In the genomic region with DNA sequence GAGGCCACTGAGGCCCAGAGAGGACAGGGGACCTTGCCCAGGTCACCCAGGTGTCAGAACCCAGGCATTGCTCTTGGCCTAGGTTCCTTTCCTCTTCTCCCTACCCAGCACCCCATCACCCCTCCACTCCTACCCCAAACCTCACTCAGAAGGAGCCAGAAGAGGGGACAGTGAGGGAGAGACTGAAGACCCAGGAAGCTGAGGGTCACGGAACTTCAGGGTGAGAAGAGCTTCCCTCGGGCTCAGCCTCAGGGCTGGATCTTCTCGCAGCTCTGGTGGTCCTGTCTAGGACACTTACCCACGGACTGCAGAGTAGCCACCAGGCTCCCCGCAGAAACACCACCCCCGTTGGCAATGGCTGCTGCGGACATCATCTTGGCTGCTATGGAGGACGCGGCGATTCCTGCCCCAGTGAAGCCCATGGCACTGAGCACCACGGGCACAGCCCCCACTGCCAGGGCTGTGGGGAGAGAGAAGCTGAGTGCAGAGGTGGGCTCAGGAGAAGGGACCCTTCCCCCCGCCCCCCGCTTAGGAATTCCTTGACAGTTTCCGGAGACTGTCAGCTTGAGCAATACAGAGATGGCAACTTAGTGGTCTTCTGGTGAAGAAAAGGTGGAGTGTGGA, we compare ENCODE assay signal across 8 cellular contexts. TPM values are rescaled to one million over a fixed set of nuclear protein-coding genes. Genes with fewer than 3 reads are reported as not detected.
DNase-seq lines count a peak whose midpoint lies in the region; ATAC-seq, FAIRE-seq and TF ChIP-seq lines count a peak whose summit lies in the region.

No MANE protein-coding gene starts in this region.

- no peak overlapping the region for H3K27ac ChIP-seq in A549
- no peak overlapping the region for H3K27ac ChIP-seq in mesodermal cell (ENCODE audit: low read depth, low read length, severe bottlenecking)

- no peaks in the 10 kb centered on the region for H3K9me3 ChIP-seq in A549
- no peaks in the 10 kb centered on the region for H3K9me3 ChIP-seq in mesodermal cell (ENCODE audit: control insufficient read depth, low read length)

- POLR2A ChIA-PET in A549 (lab: Yijun Ruan, JAX), result interaction anchor here (1.4 kb wide), 1 partner anchor 47 kb away, joined by 3 read pairs; a partner anchor contains a TSS

- no peaks in the 10 kb centered on the region for H3K36me3 ChIP-seq in mesodermal cell (ENCODE audit: control insufficient read depth, insufficient read depth, low read length)

- CTCF ChIA-PET in A549 (lab: Yijun Ruan, JAX), result interaction anchor here (0.8 to 3.0 kb wide), 9 partner anchors 9 to 189 kb away, joined by 3 to 19 read pairs (median 5); no protein-coding TSS in a partner anchor

- no peak for ATAC-seq in A549
- ATAC-seq in HG03196 (IDR thresholded peaks at IDR 0.05; ENCODE audit: unreplicated experiment), result no peak
- no peak for ATAC-seq in GM19455 (IDR thresholded peaks at IDR 0.05; ENCODE audit: unreplicated experiment)

- TF ChIP-seq CTCF in A549 (IDR thresholded peaks at IDR 0.05), result no peak
- TF ChIP-seq CTCF in GM12875 (IDR thresholded peaks at IDR 0.05; ENCODE audit: borderline replicate concordance, insufficient read depth, low read depth, low read length), result no peak
- TF ChIP-seq CTCF in astrocyte of the cerebellum (IDR thresholded peaks at IDR 0.05; ENCODE audit: low read depth, low read length, missing control alignments), result no peak

- DNase-seq in A549 (ENCODE audit: low read depth in 1 of 2, low spot score in 1 of 2) (no peak), astrocyte of the cerebellum (ENCODE audit: low read depth) (no peak), COR-L47 (lab: John Stamatoyannopoulos, UW) (no peak), NCI-H526 (lab: John Stamatoyannopoulos, UW) (no peak)

- in situ Hi-C loops in astrocyte of the cerebellum (cut with HindIII; ENCODE audit: low sequenced_read_pairs), result no loop called here

- 93% methylated on average over 11 of the region's 14 CpGs for WGBS in A549 (ENCODE audit: missing lambda C conversion rate)
- WGBS in mesodermal cell (ENCODE audit: insufficient coverage in 2 of 2), 2 experiments, result 85 to 87% methylated on average over 13 to 14 of the region's 14 CpGs

- no peak for TF ChIP-seq RAD21 in A549 (conservative IDR thresholded peaks at IDR 0.05 in 1 of 2, IDR thresholded peaks at IDR 0.05 in 1 of 2)

- no peak for FAIRE-seq in A549 (lab: Jason Lieb, UNC)

- no peak overlapping the region for H3K4me3 ChIP-seq in A549
- peak overlapping the region; percentile 68 for H3K4me3 ChIP-seq in GM12875 (ENCODE audit: low read depth, low read length)
- H3K4me3 ChIP-seq in astrocyte of the cerebellum (ENCODE audit: low read depth, low read length), result peak overlapping the region; percentile 57
- H3K4me3 ChIP-seq in mesodermal cell (ENCODE audit: extremely low read depth, insufficient read depth, low read length, poor library complexity, severe bottlenecking), result peak overlapping the region; percentile 47

- peak overlapping the region; percentile 94; the same call in 1 of the 3 replicates for H3K4me2 ChIP-seq in A549

- TF ChIP-seq POLR2A in A549 (IDR thresholded peaks at IDR 0.05; ENCODE audit: low read length), result no peak

- no peak for TF ChIP-seq EP300 in A549 (IDR thresholded peaks at IDR 0.05)

- H3K4me1 ChIP-seq in A549 (peaks cover 4% of the 10 kb centered on the region; the same call in 2 of the 3 replicates), mesodermal cell (ENCODE audit: control insufficient read depth, insufficient read depth, low read length, poor library complexity, severe bottlenecking) (no peaks in the 10 kb centered on the region)

TF ChIP-seq in A549, 52 proteins besides CTCF, POLR2A, EP300 and RAD21:
- TF ChIP-seq, protein P1, sequence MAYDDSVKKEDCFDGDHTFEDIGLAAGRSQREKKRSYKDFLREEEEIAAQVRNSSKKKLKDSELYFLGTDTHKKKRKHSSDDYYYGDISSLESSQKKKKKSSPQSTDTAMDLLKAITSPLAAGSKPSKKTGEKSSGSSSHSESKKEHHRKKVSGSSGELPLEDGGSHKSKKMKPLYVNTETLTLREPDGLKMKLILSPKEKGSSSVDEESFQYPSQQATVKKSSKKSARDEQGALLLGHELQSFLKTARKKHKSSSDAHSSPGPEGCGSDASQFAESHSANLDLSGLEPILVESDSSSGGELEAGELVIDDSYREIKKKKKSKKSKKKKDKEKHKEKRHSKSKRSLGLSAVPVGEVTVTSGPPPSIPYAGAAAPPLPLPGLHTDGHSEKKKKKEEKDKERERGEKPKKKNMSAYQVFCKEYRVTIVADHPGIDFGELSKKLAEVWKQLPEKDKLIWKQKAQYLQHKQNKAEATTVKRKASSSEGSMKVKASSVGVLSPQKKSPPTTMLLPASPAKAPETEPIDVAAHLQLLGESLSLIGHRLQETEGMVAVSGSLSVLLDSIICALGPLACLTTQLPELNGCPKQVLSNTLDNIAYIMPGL (CRISPR knock-in tag; IDR thresholded peaks at IDR 0.05; ENCODE audit: borderline replicate concordance), result no peak
- TF ChIP-seq NPAS2 (CRISPR knock-in tag; IDR thresholded peaks at IDR 0.05; ENCODE audit: borderline replicate concordance) (no peak), CEBPB (IDR thresholded peaks at IDR 0.05) (no peak), HOXB13 (CRISPR knock-in tag; IDR thresholded peaks at IDR 0.05; ENCODE audit: low read depth) (no peak), FOXS1 (CRISPR knock-in tag; IDR thresholded peaks at IDR 0.05) (no peak), RARB (CRISPR knock-in tag; IDR thresholded peaks at IDR 0.05) (no peak)
- TF ChIP-seq, protein P2, sequence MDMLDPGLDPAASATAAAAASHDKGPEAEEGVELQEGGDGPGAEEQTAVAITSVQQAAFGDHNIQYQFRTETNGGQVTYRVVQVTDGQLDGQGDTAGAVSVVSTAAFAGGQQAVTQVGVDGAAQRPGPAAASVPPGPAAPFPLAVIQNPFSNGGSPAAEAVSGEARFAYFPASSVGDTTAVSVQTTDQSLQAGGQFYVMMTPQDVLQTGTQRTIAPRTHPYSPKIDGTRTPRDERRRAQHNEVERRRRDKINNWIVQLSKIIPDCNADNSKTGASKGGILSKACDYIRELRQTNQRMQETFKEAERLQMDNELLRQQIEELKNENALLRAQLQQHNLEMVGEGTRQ (IDR thresholded peaks at IDR 0.05), result no peak
TF ChIP-seq in A549: peak in this region for 0.

RNA-seq across cellular contexts. Expression of a gene that starts 1.1 kb away (rescaled TPM):
- polyA plus RNA-seq in A549 (2011; rRNA removed), result 20.3 and 26.9 TPM in 2 replicates
- polyA plus RNA-seq in A549 (2012; cell fraction: cytosol; rRNA removed), result 64.6 and 67.6 TPM in 2 replicates
- 35.4 and 56.9 TPM in 2 replicates for polyA plus RNA-seq in A549 (2012; cell fraction: nucleus; rRNA removed)
- polyA plus RNA-seq in A549 (2017; fragmentation: RNase III; extraction: RNeasy Plus Mini Kit Qiagen cat#74134 plus additional on column Dnase treatment), result 58.0 to 69.2 TPM (median 64.4 TPM) in 3 replicates
- polyA minus RNA-seq in A549 (2011; rRNA and poly(A)+ RNA removed), result 4.5 and 5.7 TPM in 2 replicates
- polyA plus RNA-seq in mesodermal cell (2013, experiment 1 of 2), result 71.1 TPM
- polyA plus RNA-seq in mesodermal cell (2013, experiment 2 of 2), result 67.9 TPM

RNA-seq across cellular contexts. Expression of a gene that starts 17.8 kb away (rescaled TPM):
- polyA plus RNA-seq in A549 (2011; rRNA removed) (1.3 and 2.2 TPM in 2 replicates), A549 (2017; fragmentation: RNase III; extraction: RNeasy Plus Mini Kit Qiagen cat#74134 plus additional on column Dnase treatment) (0.76 to 0.90 TPM (median 0.76 TPM) in 3 replicates)
- polyA plus RNA-seq in A549 (2012; cell fraction: cytosol; rRNA removed), result 1.4 and 1.9 TPM in 2 replicates
- polyA plus RNA-seq in A549 (2012; cell fraction: nucleus; rRNA removed), result 8.7 and 12.4 TPM in 2 replicates
- polyA minus RNA-seq in A549 (2011; rRNA and poly(A)+ RNA removed), result 0.87 and 1.7 TPM in 2 replicates
- polyA plus RNA-seq in mesodermal cell (2013, experiment 1 of 2), result 3.6 TPM
- polyA plus RNA-seq in mesodermal cell (2013, experiment 2 of 2), result 3.4 TPM

RNA-seq across cellular contexts. Expression of a gene that starts 45.8 kb away (rescaled TPM):
- polyA plus RNA-seq in A549 (2011; rRNA removed), result 0.21 and 0.25 TPM in 2 replicates
- 0.01 and 0.05 TPM in 2 replicates for polyA plus RNA-seq in A549 (2012; cell fraction: cytosol; rRNA removed)
- polyA plus RNA-seq in A549 (2012; cell fraction: nucleus; rRNA removed), result not detected in 2 replicates
- polyA plus RNA-seq in A549 (2017; fragmentation: RNase III; extraction: RNeasy Plus Mini Kit Qiagen cat#74134 plus additional on column Dnase treatment), result 0.08 to 0.21 TPM (median 0.12 TPM) in 3 replicates
- polyA minus RNA-seq in A549 (2011; rRNA and poly(A)+ RNA removed), result not detected in 2 replicates
- polyA plus RNA-seq in mesodermal cell (2013, experiment 1 of 2), result 1.1 TPM
- 1.3 TPM for polyA plus RNA-seq in mesodermal cell (2013, experiment 2 of 2)

RNA-seq across cellular contexts. Expression of a gene that starts 47.2 kb away (rescaled TPM):
- polyA plus RNA-seq in A549 (2011; rRNA removed) (13.4 and 15.9 TPM in 2 replicates), A549 (2017; fragmentation: RNase III; extraction: RNeasy Plus Mini Kit Qiagen cat#74134 plus additional on column Dnase treatment) (23.2 to 28.0 TPM (median 27.0 TPM) in 3 replicates)
- polyA plus RNA-seq in A549 (2012; cell fraction: cytosol; rRNA removed), result 20.4 and 25.9 TPM in 2 replicates
- 17.8 and 21.5 TPM in 2 replicates for polyA plus RNA-seq in A549 (2012; cell fraction: nucleus; rRNA removed)
- polyA minus RNA-seq in A549 (2011; rRNA and poly(A)+ RNA removed), result 7.4 and 8.8 TPM in 2 replicates
- 24.1 TPM for polyA plus RNA-seq in mesodermal cell (2013, experiment 1 of 2)
- 17.5 TPM for polyA plus RNA-seq in mesodermal cell (2013, experiment 2 of 2)

RNA-seq across cellular contexts. Expression of a gene that starts 47.3 kb away (rescaled TPM):
- polyA plus RNA-seq in A549 (2011; rRNA removed) (161 and 169 TPM in 2 replicates), A549 (2017; fragmentation: RNase III; extraction: RNeasy Plus Mini Kit Qiagen cat#74134 plus additional on column Dnase treatment) (117 to 127 TPM (median 121 TPM) in 3 replicates)
- 98.5 and 100 TPM in 2 replicates for polyA plus RNA-seq in A549 (2012; cell fraction: cytosol; rRNA removed)
- 95.5 and 140 TPM in 2 replicates for polyA plus RNA-seq in A549 (2012; cell fraction: nucleus; rRNA removed)
- polyA minus RNA-seq in A549 (2011; rRNA and poly(A)+ RNA removed), result 107 and 128 TPM in 2 replicates
- polyA plus RNA-seq in mesodermal cell (2013, experiment 1 of 2), result 136 TPM
- 124 TPM for polyA plus RNA-seq in mesodermal cell (2013, experiment 2 of 2)
